8 cellular contexts compared by ENCODE assay signal in the genomic region with DNA sequence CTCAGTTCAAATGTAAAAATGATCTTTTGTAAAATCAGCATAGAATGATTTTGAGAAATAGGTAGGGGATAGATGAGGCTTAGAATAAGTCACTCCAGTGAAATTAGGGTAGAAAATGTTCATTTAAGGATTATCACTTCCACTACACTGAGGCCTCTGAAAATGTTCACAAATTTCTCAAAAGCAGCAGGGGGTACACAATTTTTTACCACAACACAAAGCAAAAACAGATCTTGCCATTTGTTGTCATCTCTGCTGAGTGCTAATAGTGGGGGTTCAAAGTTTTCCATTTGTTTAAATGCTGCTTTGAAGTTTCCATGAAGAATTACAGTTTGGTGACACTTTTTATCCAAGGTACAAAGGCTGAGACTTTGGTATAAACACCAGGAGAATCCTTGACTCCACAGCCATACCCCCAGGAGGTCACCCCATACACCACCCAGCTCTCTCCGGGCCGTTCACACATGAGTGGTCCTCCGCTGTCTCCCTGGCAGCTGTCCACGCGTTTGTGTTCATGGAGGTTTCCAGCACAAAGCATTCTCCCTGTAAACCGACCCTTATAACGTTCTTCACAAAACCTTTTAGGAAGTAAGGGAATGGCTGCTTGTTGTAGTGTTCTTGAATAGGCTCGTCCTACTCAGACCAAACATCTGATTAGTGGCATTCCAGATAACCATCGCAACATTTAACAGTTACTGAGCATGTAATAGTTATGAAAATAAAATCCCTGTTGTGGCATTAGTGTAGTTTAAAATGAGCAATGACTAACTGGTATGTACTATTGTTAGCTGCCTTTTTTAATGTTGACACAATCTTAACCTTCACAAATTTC.
A peak's percentile ranks its signal among the peaks of the same experiment; 100 is the strongest.
DNase-seq lines count a peak whose midpoint lies in the region; ATAC-seq and TF ChIP-seq lines count a peak whose summit lies in the region.

No MANE protein-coding gene starts in this region.

- H3K9me3 ChIP-seq in colonic mucosa = no peaks in the 10 kb centered on the region

- no peak for ATAC-seq in HG03039 (IDR thresholded peaks at IDR 0.05; ENCODE audit: unreplicated experiment)
- ATAC-seq in HG02885 (IDR thresholded peaks at IDR 0.05; ENCODE audit: poor library complexity, unreplicated experiment) = no peak
- no peak for ATAC-seq in omental fat pad (ENCODE audit: low FRiP score)

- no peaks in the 10 kb centered on the region for H3K36me3 ChIP-seq in colonic mucosa

- H3K4me3 ChIP-seq in fibroblast of the aortic adventitia (ENCODE audit: low read depth, low read length) = no peak overlapping the region
- no peak overlapping the region for H3K4me3 ChIP-seq in colonic mucosa

- no peak overlapping the region for H3K9ac ChIP-seq in colonic mucosa (ENCODE audit: low read depth in 2 of 2, low read length in 2 of 2)

- intact Hi-C loops in colonic mucosa (cut with DNase I) = loop anchor here (2.0 kb wide), 1 partner anchor 71 kb away; a partner anchor contains a TSS

- no peaks in the 10 kb centered on the region for H3K27me3 ChIP-seq in colonic mucosa

- TF ChIP-seq CTCF in RWPE1 (conservative IDR thresholded peaks at IDR 0.05; ENCODE audit: low read depth) (no peak), fibroblast of the aortic adventitia (IDR thresholded peaks at IDR 0.05; ENCODE audit: insufficient read depth, low read length) (no peak), colonic mucosa (IDR thresholded peaks at IDR 0.05) (no peak), omental fat pad (IDR thresholded peaks at IDR 0.05) (no peak)

- CTCF ChIA-PET in RWPE1 (lab: Yijun Ruan, JAX) = interaction anchor here (0.8 kb wide), 1 partner anchor 9 kb away, joined by 3 read pairs; no protein-coding TSS in a partner anchor

- POLR2A ChIA-PET in RWPE1 (lab: Yijun Ruan, JAX; ENCODE audit: low non-redundant PET) = no interaction called here

- no peaks in the 10 kb centered on the region for H3K4me1 ChIP-seq in colonic mucosa

- peak; percentile 58 for DNase-seq in stimulated activated CD4-positive, alpha-beta T cell treated with anti-CD3 and anti-CD28 coated beads, Interleukin-15, amount 100 ng/mL, for 24 hours
- DNase-seq in stimulated activated CD4-positive, alpha-beta T cell treated with anti-CD3 and anti-CD28 coated beads, Interleukin-1b, Interleukin-23, amount 100 ng/mL, for 48 hours = no peak
- DNase-seq in RWPE1 (ENCODE audit: low spot score) = peak; percentile 23
- DNase-seq in fibroblast of the aortic adventitia (ENCODE audit: low read depth) = peak; percentile 49
- DNase-seq in colonic mucosa = no peak
- no peak for DNase-seq in omental fat pad (ENCODE audit: low spot score)

- H3K27ac ChIP-seq in RWPE1 (peak overlapping the region; percentile 59), colonic mucosa (no peak overlapping the region)

Comparison
In these comparisons a context has a peak if more than half of its experiments do, and no peak if none do; other contexts are left out.
1. DNase-seq: peak in stimulated activated CD4-positive, alpha-beta T cell treated with anti-CD3 and anti-CD28 coated beads, Interleukin-15, amount 100 ng/mL, for 24 hours (single experiment), RWPE1 (single experiment) and fibroblast of the aortic adventitia (single experiment); none in stimulated activated CD4-positive, alpha-beta T cell treated with anti-CD3 and anti-CD28 coated beads, Interleukin-1b, Interleukin-23, amount 100 ng/mL, for 48 hours (single experiment), colonic mucosa (single experiment) and omental fat pad (single experiment).